1 cellular context compared by ENCODE assay signal in genomic region chr11:65919151-65920034, GRCh38.
TF ChIP-seq lines count a peak whose summit lies in the region.

TSS of gene DRAP1 (plus strand) at chr11:65919426. CDS start at chr11:65919502, 76 bp downstream.

TF ChIP-seq in K562, 482 proteins besides CTCF, POLR2A, EP300 and RAD21 (continued from another document and continues in another):
- TF ChIP-seq MGA (IDR thresholded peaks at IDR 0.05) (peak; percentile 55), RFX1 (IDR thresholded peaks at IDR 0.05) (no peak), ZNF592 (IDR thresholded peaks at IDR 0.05) (peak; percentile 62; the same call in 1 of the 2 replicates), EWSR1 (IDR thresholded peaks at IDR 0.05; ENCODE audit: borderline replicate concordance, low read depth, partially characterized antibody) (no peak), SPI1 (IDR thresholded peaks at IDR 0.05; ENCODE audit: borderline replicate concordance, low read depth, low read length) (no peak), FOXJ2 (tag; IDR thresholded peaks at IDR 0.05) (peak; percentile 78), ARHGAP35 (IDR thresholded peaks at IDR 0.05; ENCODE audit: partially characterized antibody) (no peak), PRDM10 (IDR thresholded peaks at IDR 0.05; ENCODE audit: partially characterized antibody) (peak; percentile 89), MITF (IDR thresholded peaks at IDR 0.05) (peak; percentile 51), CTCFL (IDR thresholded peaks at IDR 0.05; ENCODE audit: borderline replicate concordance, insufficient read depth, low read depth, low read length, poor library complexity, severe bottlenecking) (no peak), CREM (IDR thresholded peaks at IDR 0.05; ENCODE audit: low read depth) (peak; percentile 91), GABPB1 (CRISPR knock-in tag; IDR thresholded peaks at IDR 0.05) (peak; percentile 85), CBX5 (IDR thresholded peaks at IDR 0.05; ENCODE audit: borderline replicate concordance, low read depth) (peak; percentile 39; the same call in 1 of the 2 replicates), MEF2A (IDR thresholded peaks at IDR 0.05; ENCODE audit: control insufficient read depth, low read depth, low read length) (peak; percentile 33; the same call in 1 of the 2 replicates), MAFG (tag; conservative IDR thresholded peaks at IDR 0.05) (no peak), NFATC3 (IDR thresholded peaks at IDR 0.05) (no peak), FUS (optimal IDR thresholded peaks at IDR 0.05; ENCODE audit: low read depth, low read length) (peak; percentile 26), PML (IDR thresholded peaks at IDR 0.05; ENCODE audit: low read length) (no peak), ZNF224 (CRISPR knock-in tag; IDR thresholded peaks at IDR 0.05) (no peak), ZNF740 (CRISPR knock-in tag; IDR thresholded peaks at IDR 0.05) (peak; percentile 61; the same call in 1 of the 2 replicates), ZNF740 (tag; IDR thresholded peaks at IDR 0.05) (no peak), EGR1 (conservative IDR thresholded peaks at IDR 0.05) (peak; percentile 99), EZH2 (IDR thresholded peaks at IDR 0.05; ENCODE audit: borderline replicate concordance, low read depth, low read length) (no peak), ZZZ3 (IDR thresholded peaks at IDR 0.05) (no peak), CEBPG (CRISPR knock-in tag; IDR thresholded peaks at IDR 0.05) (no peak), CEBPG (tag; conservative IDR thresholded peaks at IDR 0.05 in 1 of 2, IDR thresholded peaks at IDR 0.05 in 1 of 2) (no peak), JUNB (CRISPR knock-in tag; conservative IDR thresholded peaks at IDR 0.05) (no peak), COPS2 (conservative IDR thresholded peaks at IDR 0.05) (no peak), ERF (CRISPR knock-in tag; IDR thresholded peaks at IDR 0.05) (peak; percentile 84; the same call in 1 of the 2 replicates), ATF1 (CRISPR knock-in tag; IDR thresholded peaks at IDR 0.05) (peak; percentile 73), ATF1 (tag; IDR thresholded peaks at IDR 0.05) (peak; percentile 69), PHF21A (IDR thresholded peaks at IDR 0.05; ENCODE audit: borderline replicate concordance, low read depth) (no peak), SMAD4 (CRISPR knock-in tag; conservative IDR thresholded peaks at IDR 0.05) (peak; percentile 99), MYC (IDR thresholded peaks at IDR 0.05; ENCODE audit: low read depth, low read length) (peak; percentile 86), MYC (CRISPR knock-in tag; IDR thresholded peaks at IDR 0.05; ENCODE audit: borderline replicate concordance, low read depth) (no peak), ZNF175 (CRISPR knock-in tag; IDR thresholded peaks at IDR 0.05; ENCODE audit: low read depth) (no peak), SIX5 (IDR thresholded peaks at IDR 0.05; ENCODE audit: borderline replicate concordance in 1 of 2, insufficient read depth in 1 of 2, low read depth in 1 of 2, low read length in 2 of 2) (no peak), MECOM (CRISPR knock-in tag; IDR thresholded peaks at IDR 0.05) (no peak), C11orf30 (IDR thresholded peaks at IDR 0.05; ENCODE audit: low read depth) (no peak)
